ENCODE assay signal across 1 cellular context in the genomic region with DNA sequence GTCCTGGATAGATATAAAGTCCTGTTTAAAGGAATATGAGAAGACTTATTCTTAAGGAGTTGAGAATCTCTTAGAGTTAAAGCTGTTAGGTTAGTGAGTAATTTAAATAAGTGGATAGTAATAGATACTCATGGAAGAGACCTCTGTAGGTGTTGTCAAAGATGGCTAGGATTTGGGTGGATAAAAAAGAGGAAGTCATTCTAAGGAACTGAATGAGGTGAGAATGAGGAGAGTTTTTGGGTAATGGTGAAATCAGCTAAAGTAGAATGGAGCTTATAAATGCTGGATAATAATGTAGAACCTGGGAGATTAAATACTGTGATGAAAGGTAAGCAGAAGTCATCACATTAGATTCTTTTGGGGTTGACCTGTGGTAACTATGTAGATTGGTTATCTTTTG.
TF ChIP-seq lines count a peak whose summit lies in the region.

No MANE protein-coding gene starts in this region.

TF ChIP-seq in GM23338, 12 proteins besides CTCF, POLR2A, EP300 and RAD21 (continued from another document):
- TF ChIP-seq, protein P1, sequence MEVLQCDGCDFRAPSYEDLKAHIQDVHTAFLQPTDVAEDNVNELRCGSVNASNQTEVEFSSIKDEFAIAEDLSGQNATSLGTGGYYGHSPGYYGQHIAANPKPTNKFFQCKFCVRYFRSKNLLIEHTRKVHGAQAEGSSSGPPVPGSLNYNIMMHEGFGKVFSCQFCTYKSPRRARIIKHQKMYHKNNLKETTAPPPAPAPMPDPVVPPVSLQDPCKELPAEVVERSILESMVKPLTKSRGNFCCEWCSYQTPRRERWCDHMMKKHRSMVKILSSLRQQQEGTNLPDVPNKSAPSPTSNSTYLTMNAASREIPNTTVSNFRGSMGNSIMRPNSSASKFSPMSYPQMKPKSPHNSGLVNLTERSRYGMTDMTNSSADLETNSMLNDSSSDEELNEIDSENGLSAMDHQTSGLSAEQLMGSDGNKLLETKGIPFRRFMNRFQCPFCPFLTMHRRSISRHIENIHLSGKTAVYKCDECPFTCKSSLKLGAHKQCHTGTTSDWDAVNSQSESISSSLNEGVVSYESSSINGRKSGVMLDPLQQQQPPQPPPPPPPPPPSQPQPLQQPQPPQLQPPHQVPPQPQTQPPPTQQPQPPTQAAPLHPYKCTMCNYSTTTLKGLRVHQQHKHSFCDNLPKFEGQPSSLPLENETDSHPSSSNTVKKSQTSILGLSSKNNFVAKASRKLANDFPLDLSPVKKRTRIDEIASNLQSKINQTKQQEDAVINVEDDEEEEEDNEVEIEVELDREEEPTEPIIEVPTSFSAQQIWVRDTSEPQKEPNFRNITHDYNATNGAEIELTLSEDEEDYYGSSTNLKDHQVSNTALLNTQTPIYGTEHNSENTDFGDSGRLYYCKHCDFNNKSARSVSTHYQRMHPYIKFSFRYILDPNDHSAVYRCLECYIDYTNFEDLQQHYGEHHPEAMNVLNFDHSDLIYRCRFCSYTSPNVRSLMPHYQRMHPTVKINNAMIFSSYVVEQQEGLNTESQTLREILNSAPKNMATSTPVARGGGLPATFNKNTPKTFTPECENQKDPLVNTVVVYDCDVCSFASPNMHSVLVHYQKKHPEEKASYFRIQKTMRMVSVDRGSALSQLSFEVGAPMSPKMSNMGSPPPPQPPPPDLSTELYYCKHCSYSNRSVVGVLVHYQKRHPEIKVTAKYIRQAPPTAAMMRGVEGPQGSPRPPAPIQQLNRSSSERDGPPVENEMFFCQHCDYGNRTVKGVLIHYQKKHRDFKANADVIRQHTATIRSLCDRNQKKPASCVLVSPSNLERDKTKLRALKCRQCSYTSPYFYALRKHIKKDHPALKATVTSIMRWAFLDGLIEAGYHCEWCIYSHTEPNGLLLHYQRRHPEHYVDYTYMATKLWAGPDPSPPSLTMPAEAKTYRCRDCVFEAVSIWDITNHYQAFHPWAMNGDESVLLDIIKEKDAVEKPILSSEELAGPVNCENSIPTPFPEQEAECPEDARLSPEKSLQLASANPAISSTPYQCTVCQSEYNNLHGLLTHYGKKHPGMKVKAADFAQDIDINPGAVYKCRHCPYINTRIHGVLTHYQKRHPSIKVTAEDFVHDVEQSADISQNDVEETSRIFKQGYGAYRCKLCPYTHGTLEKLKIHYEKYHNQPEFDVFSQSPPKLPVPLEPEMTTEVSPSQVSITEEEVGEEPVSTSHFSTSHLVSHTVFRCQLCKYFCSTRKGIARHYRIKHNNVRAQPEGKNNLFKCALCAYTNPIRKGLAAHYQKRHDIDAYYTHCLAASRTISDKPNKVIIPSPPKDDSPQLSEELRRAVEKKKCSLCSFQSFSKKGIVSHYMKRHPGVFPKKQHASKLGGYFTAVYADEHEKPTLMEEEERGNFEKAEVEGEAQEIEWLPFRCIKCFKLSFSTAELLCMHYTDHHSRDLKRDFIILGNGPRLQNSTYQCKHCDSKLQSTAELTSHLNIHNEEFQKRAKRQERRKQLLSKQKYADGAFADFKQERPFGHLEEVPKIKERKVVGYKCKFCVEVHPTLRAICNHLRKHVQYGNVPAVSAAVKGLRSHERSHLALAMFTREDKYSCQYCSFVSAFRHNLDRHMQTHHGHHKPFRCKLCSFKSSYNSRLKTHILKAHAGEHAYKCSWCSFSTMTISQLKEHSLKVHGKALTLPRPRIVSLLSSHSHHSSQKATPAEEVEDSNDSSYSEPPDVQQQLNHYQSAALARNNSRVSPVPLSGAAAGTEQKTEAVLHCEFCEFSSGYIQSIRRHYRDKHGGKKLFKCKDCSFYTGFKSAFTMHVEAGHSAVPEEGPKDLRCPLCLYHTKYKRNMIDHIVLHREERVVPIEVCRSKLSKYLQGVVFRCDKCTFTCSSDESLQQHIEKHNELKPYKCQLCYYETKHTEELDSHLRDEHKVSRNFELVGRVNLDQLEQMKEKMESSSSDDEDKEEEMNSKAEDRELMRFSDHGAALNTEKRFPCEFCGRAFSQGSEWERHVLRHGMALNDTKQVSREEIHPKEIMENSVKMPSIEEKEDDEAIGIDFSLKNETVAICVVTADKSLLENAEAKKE (CRISPR knock-in tag; IDR thresholded peaks at IDR 0.05): no peak
